ENCODE assay signal across 18 cellular contexts in genomic region chr16:86638642-86639041, GRCh38.
"Had no signal": no experiment of that assay in that cellular context is flagged by ENCODE, and none has a peak within 500 bp of the region (broad histone marks: within the 10 kb centered on the region; RNA-seq: fewer than 3 reads in every experiment).

No MANE protein-coding gene starts in this region.

- H3K27ac Mint-ChIP-seq: mesothelial cell of epicardium, naive B cell had no signal

- H2AFZ ChIP-seq: hepatocyte had no signal

- H3K4me1 Mint-ChIP-seq: naive B cell had no signal

- H3K27ac ChIP-seq: coronary artery, dorsolateral prefrontal cortex, esophagus muscularis mucosa, foreskin keratinocyte, gastroesophageal sphincter, heart left ventricle, hepatocyte, lower lobe of right lung had no signal

- H3K4me3 Mint-ChIP-seq: mesothelial cell of epicardium, naive B cell had no signal

- ATAC-seq: foreskin keratinocyte, gastroesophageal sphincter, left colon, left lobe of liver, lower lobe of right lung, mucosa of descending colon had no signal

- H3K9me3 ChIP-seq: esophagus muscularis mucosa, heart left ventricle, lower lobe of right lung, mucosa of descending colon had no signal

- DNase-seq: dermis blood vessel endothelial cell; dorsolateral prefrontal cortex; effector CD4-positive, alpha-beta T cell; effector memory CD4-positive, alpha-beta T cell; foreskin keratinocyte; hypothalamus; left colon; lower lobe of right lung; mesenchymal stem cell; mucosa of descending colon; naive B cell had no signal

- H3K9me3 Mint-ChIP-seq: mesothelial cell of epicardium, naive B cell had no signal

- H3K4me2 ChIP-seq: hepatocyte had no signal

- H3K4me3 ChIP-seq: coronary artery, dorsolateral prefrontal cortex, esophagus muscularis mucosa, gastroesophageal sphincter, heart left ventricle, hepatocyte, lower lobe of right lung, mucosa of descending colon had no signal

- H3K36me3 ChIP-seq: esophagus muscularis mucosa, gastroesophageal sphincter, heart left ventricle, lower lobe of right lung had no signal

- H3K79me2 ChIP-seq: hepatocyte had no signal

- H3K36me3 Mint-ChIP-seq: mesothelial cell of epicardium, naive B cell had no signal

- H3K4me1 ChIP-seq: esophagus muscularis mucosa, foreskin keratinocyte, gastroesophageal sphincter, lower lobe of right lung had no signal
